Comparison of ENCODE assay signal across 17 cellular contexts in genomic region chr4:16129336-16129735, GRCh38. TPM values are rescaled to one million over a fixed set of nuclear protein-coding genes. Genes with fewer than 3 reads are reported as not detected.
DNase-seq lines count a peak whose midpoint lies in the region; ATAC-seq and TF ChIP-seq lines count a peak whose summit lies in the region.
"Had no signal": no experiment of that assay in that cellular context is flagged by ENCODE, and none has a peak within 500 bp of the region (broad histone marks: within the 10 kb centered on the region; RNA-seq: fewer than 3 reads in every experiment).

No MANE protein-coding gene starts in this region.

- no peaks in the 10 kb centered on the region for H3K27me3 ChIP-seq in brain microvascular endothelial cell (replicated peaks)

- H3K27ac ChIP-seq in mesodermal cell (ENCODE audit: low read depth, low read length, severe bottlenecking) (peak overlapping the region; percentile 43), brain microvascular endothelial cell (no peak overlapping the region)

- no peak for TF ChIP-seq CTCF in brain microvascular endothelial cell (IDR thresholded peaks at IDR 0.05; ENCODE audit: low read depth, low read length, missing control alignments)

- in situ Hi-C loops in brain microvascular endothelial cell (cut with HindIII; ENCODE audit: low pct_ligation_motif_present, low sequenced_read_pairs), result no loop called here

- 60 to 100% methylated on average over 1 of the region's 1 CpG for WGBS in mesodermal cell (ENCODE audit: insufficient coverage in 2 of 2), 2 experiments

- H3K9me3 ChIP-seq in mesodermal cell (ENCODE audit: control insufficient read depth, low read length), result no peaks in the 10 kb centered on the region

- H3K4me3 ChIP-seq in mesodermal cell (ENCODE audit: extremely low read depth, insufficient read depth, low read length, poor library complexity, severe bottlenecking), result no peak overlapping the region
- H3K4me3 ChIP-seq in brain microvascular endothelial cell (ENCODE audit: low read depth, low read length), result no peak overlapping the region

- ATAC-seq in HG02981 (IDR thresholded peaks at IDR 0.05; ENCODE audit: unreplicated experiment) (no peak), GM21619 (IDR thresholded peaks at IDR 0.05; ENCODE audit: unreplicated experiment) (no peak)
- ATAC-seq: activated T-cell treated with anti-CD3 and anti-CD28 coated beads, Interleukin-2, amount 50 U/mL, for 4 hours had no signal

- peak; percentile 64 for DNase-seq in HuH-7.5 (ENCODE audit: low spot score)
- DNase-seq in NCI-H2196 treated with DMSO at 0.1 percent for 48 hours (lab: John Stamatoyannopoulos, UW; ENCODE audit: unreplicated experiment), result peak; percentile 44
- DNase-seq in dermis blood vessel endothelial cell, result peak; percentile 4
- no peak for DNase-seq in brain microvascular endothelial cell
- no peak for DNase-seq in RKO (ENCODE audit: low spot score)
- DNase-seq: activated CD4-positive, alpha-beta memory T cell treated with anti-CD3 and anti-CD28 coated beads for 36 hours; activated naive CD8-positive, alpha-beta T cell treated with anti-CD3 and anti-CD28 coated beads, Interleukin-2, amount 10 ng/mL, durations not matched to agents 7 days and 5 days; activated T-cell treated with anti-CD3 and anti-CD28 coated beads, Interleukin-2, amount 50 U/mL, for 4 hours; DND-41; effector memory CD4-positive, alpha-beta T cell; Kasumi-1; mammary epithelial cell; NCI-H2107 had no signal

- peaks cover 13% of the 10 kb centered on the region for H3K4me1 ChIP-seq in mesodermal cell (ENCODE audit: control insufficient read depth, insufficient read depth, low read length, poor library complexity, severe bottlenecking)

- H3K36me3 ChIP-seq in mesodermal cell (ENCODE audit: control insufficient read depth, insufficient read depth, low read length) (no peaks in the 10 kb centered on the region), brain microvascular endothelial cell (replicated peaks) (no peaks in the 10 kb centered on the region)

RNA-seq across cellular contexts. Expression of gene PROM1, which starts 45.5 kb away (rescaled TPM):
- 0.14 and 1.0 TPM in 2 replicates for total RNA-seq in dermis blood vessel endothelial cell
- 14.7 TPM for polyA plus RNA-seq in mesodermal cell (2013, experiment 1 of 2)
- 18.0 TPM for polyA plus RNA-seq in mesodermal cell (2013, experiment 2 of 2)
- total RNA-seq: activated CD4-positive, alpha-beta memory T cell treated with anti-CD3 and anti-CD28 coated beads for 36 hours; activated naive CD8-positive, alpha-beta T cell treated with anti-CD3 and anti-CD28 coated beads, Interleukin-2, amount 10 ng/mL, durations not matched to agents 7 days and 5 days had no signal
- polyA plus RNA-seq: BJ had no signal

Comparison
In these comparisons a context has a peak if more than half of its experiments do, and no peak if none do; other contexts are left out.
1. DNase-seq: peak in HuH-7.5 (single experiment), NCI-H2196 treated with DMSO at 0.1 percent for 48 hours (single experiment) and dermis blood vessel endothelial cell (single experiment); none in brain microvascular endothelial cell (single experiment) and RKO (single experiment).